Comparison of ENCODE assay signal across 20 cellular contexts in genomic region chr20:10853176-10853575, GRCh38.
"Had no signal": no experiment of that assay in that cellular context is flagged by ENCODE, and none has a peak within 500 bp of the region (broad histone marks: within the 10 kb centered on the region; RNA-seq: fewer than 3 reads in every experiment).

No MANE protein-coding gene starts in this region.

- ATAC-seq: foreskin keratinocyte; heart right ventricle; natural killer cell; sciatic nerve; stimulated activated naive CD8-positive, alpha-beta T cell treated with anti-CD3 and anti-CD28 coated beads, Interleukin-15, Interleukin-2, amounts not matched to agents 100 U/mL and 50 U/mL, for 24 hours had no signal

- DNase-seq: activated CD4-positive, alpha-beta T cell treated with anti-CD3 and anti-CD28 coated beads for 4 hours; activated CD4-positive, alpha-beta T cell treated with anti-CD3 and anti-CD28 coated beads, Interleukin-2, amount 50 U/mL, for 4 hours; activated effector memory CD4-positive, alpha-beta T cell treated with Interleukin-2 at 50 U/mL for 16 hours; activated naive CD4-positive, alpha-beta T cell treated with Interleukin-2 at 50 U/mL for 16 hours; anterior cingulate cortex; cortex of kidney; foreskin keratinocyte; heart right ventricle; left ventricle myocardium inferior; mesendoderm; natural killer cell; stimulated activated CD4-positive, alpha-beta T cell treated with anti-CD3 and anti-CD28 coated beads, Interleukin-12 subunit alpha, Interleukin-12 subunit beta, amount 100 ng/mL, for 4 hours; stimulated activated CD4-positive, alpha-beta T cell treated with anti-CD3 and anti-CD28 coated beads, Interleukin-4, amount 100 ng/mL, for 1 hour; stimulated activated naive CD8-positive, alpha-beta T cell treated with anti-CD3 and anti-CD28 coated beads, Interleukin-15, Interleukin-2, amounts not matched to agents 100 U/mL and 50 U/mL, for 24 hours; T-helper 1 cell; testis; transverse colon had no signal

- H3K9me3 ChIP-seq: heart right ventricle, left ventricle myocardium inferior, testis, transverse colon had no signal

- H3K36me3 ChIP-seq: heart right ventricle, left ventricle myocardium inferior, transverse colon had no signal

- H3K4me3 ChIP-seq: heart right ventricle, left ventricle myocardium inferior, lung, skin epidermis, testis, transverse colon had no signal

- H3K27me3 ChIP-seq: foreskin keratinocyte, heart right ventricle, testis, transverse colon had no signal
